Comparison of ENCODE assay signal across 27 cellular contexts in the genomic region with DNA sequence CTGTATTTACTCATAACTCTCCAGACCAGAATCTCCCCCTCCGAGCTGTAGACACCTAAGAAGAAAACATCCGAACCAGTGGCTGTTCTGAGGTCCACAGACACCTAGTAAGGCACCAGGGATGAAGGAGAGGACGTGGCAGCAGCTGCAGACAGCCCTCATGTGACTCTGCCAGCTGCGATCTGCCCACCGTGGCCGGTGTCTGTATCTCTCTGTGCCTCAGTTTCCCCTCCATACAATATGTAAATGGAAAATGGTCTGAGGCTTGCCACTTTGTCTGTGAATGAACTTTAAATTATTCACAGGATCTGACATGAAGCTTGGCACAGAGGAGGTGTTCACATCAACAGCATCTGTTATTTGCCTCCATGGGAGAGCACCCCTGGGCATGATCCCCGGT. TPM values are rescaled to one million over a fixed set of nuclear protein-coding genes. Genes with fewer than 3 reads are reported as not detected.
"Had no signal": no experiment of that assay in that cellular context is flagged by ENCODE, and none has a peak within 500 bp of the region (broad histone marks: within the 10 kb centered on the region; RNA-seq: fewer than 3 reads in every experiment).

No MANE protein-coding gene starts in this region.

- H3K27ac ChIP-seq: gastrocnemius medialis, ovary, thyroid gland had no signal

- H3K4me3 Mint-ChIP-seq: naive thymus-derived CD8-positive, alpha-beta T cell; nephron progenitor cell; stimulated activated effector memory CD8-positive, alpha-beta T cell treated with anti-CD3 and anti-CD28 coated beads, Interleukin-12 subunit alpha, Interleukin-12 subunit beta, amount 100 ng/mL, for 72 hours had no signal

- H3K27ac Mint-ChIP-seq: naive thymus-derived CD8-positive, alpha-beta T cell; nephron progenitor cell; stimulated activated effector memory CD8-positive, alpha-beta T cell treated with anti-CD3 and anti-CD28 coated beads, Interleukin-12 subunit alpha, Interleukin-12 subunit beta, amount 100 ng/mL, for 72 hours had no signal

- H3K9me3 Mint-ChIP-seq: naive thymus-derived CD8-positive, alpha-beta T cell; stimulated activated effector memory CD8-positive, alpha-beta T cell treated with anti-CD3 and anti-CD28 coated beads, Interleukin-12 subunit alpha, Interleukin-12 subunit beta, amount 100 ng/mL, for 72 hours had no signal

- H3K36me3 ChIP-seq: gastrocnemius medialis, ovary, stomach, thyroid gland had no signal

- H3K4me2 ChIP-seq: smooth muscle cell had no signal

- H3K9me3 ChIP-seq: gastrocnemius medialis, ovary, stomach, thyroid gland had no signal

- ATAC-seq: gastrocnemius medialis; left lobe of liver; naive thymus-derived CD8-positive, alpha-beta T cell; sciatic nerve; stimulated activated effector memory CD8-positive, alpha-beta T cell treated with anti-CD3 and anti-CD28 coated beads, Interleukin-12 subunit alpha, Interleukin-12 subunit beta, amount 100 ng/mL, for 72 hours had no signal

- H3K4me1 ChIP-seq: gastrocnemius medialis, stomach, thyroid gland had no signal

- H3K4me1 Mint-ChIP-seq: nephron progenitor cell; stimulated activated effector memory CD8-positive, alpha-beta T cell treated with anti-CD3 and anti-CD28 coated beads, Interleukin-12 subunit alpha, Interleukin-12 subunit beta, amount 100 ng/mL, for 72 hours had no signal

- H3K27me3 ChIP-seq: gastrocnemius medialis, ovary, thyroid gland had no signal

- DNase-seq: cerebellar nuclear complex; cortex of kidney; effector CD4-positive, alpha-beta T cell; foreskin fibroblast; gastrocnemius medialis; kidney; mesendoderm; midbrain; naive thymus-derived CD8-positive, alpha-beta T cell; nephron progenitor cell; occipital lobe; ovary; stimulated activated CD4-positive, alpha-beta T cell treated with anti-CD3 and anti-CD28 coated beads, Interleukin-2, amount 100 ng/mL, for 24 hours; stimulated activated CD4-positive, alpha-beta T cell treated with anti-CD3 and anti-CD28 coated beads, Interleukin-4, amount 100 ng/mL, for 24 hours; stimulated activated naive CD4-positive, alpha-beta T cell treated with Interleukin-2 at 50 U/mL for 16 hours; stomach; thyroid gland; trophoblast cell had no signal

- H3K36me3 Mint-ChIP-seq: naive thymus-derived CD8-positive, alpha-beta T cell; stimulated activated effector memory CD8-positive, alpha-beta T cell treated with anti-CD3 and anti-CD28 coated beads, Interleukin-12 subunit alpha, Interleukin-12 subunit beta, amount 100 ng/mL, for 72 hours had no signal

- H3K4me3 ChIP-seq: gastrocnemius medialis, ovary, smooth muscle cell, thyroid gland had no signal

RNA-seq across cellular contexts. Expression of a gene that starts 2.4 kb away (rescaled TPM):
- total RNA-seq: dermis microvascular lymphatic vessel endothelial cell; glomerular endothelial cell; lung microvascular endothelial cell; myocyte; naive thymus-derived CD8-positive, alpha-beta T cell; occipital lobe; smooth muscle cell; temporal lobe had no signal
- polyA plus RNA-seq: naive thymus-derived CD8-positive, alpha-beta T cell; smooth muscle cell had no signal

RNA-seq across cellular contexts. Expression of a gene that starts 48.5 kb away (rescaled TPM):
- total RNA-seq: myocyte, smooth muscle cell had no signal
- polyA plus RNA-seq: smooth muscle cell had no signal
